7 cellular contexts compared by ENCODE assay signal in the genomic region with DNA sequence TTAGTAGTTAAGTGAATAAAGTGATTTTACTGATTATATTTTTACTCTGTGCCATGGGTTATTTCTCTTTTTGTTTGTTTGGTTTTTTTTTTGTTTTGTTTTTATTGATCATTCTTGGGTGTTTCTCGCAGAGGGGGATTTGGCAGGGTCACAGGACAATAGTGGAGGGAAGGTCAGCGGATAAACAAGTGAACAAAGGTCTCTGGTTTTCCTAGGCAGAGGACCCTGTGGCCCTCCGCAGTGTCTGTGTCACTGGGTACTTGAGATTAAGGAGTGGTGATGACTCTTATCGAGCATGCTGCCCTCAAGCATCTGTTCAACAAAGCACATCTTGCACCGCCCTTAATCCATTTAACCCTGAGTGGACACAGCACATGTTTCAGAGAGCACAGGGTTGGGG.
DNase-seq lines count a peak whose midpoint lies in the region; ATAC-seq and TF ChIP-seq lines count a peak whose summit lies in the region.
"Not testable (repeated sequence)": the region's sequence is repeated elsewhere in the genome, so short reads cannot be mapped to it uniquely, and the experiment has no call there.

No MANE protein-coding gene starts in this region.

- H3K27me3 Mint-ChIP-seq in T-helper 2 cell treated with Interferon-gamma antibody and Interleukin-4, amounts not matched to agents 5 μg/mL and 100 μg/mL, for 36 hours (ENCODE audit: low read depth); activated CD8-positive, alpha-beta T cell treated with anti-CD3 and anti-CD28 coated beads for 36 hours; activated naive CD4-positive, alpha-beta T cell treated with anti-CD3 and anti-CD28 coated beads, Interleukin-2, amount 50 U/mL, for 24 hours; chondrocyte (ENCODE audit: low read depth); osteocyte (ENCODE audit: unreplicated experiment): not testable (repeated sequence)

- POLR2A ChIA-PET in activated CD8-positive, alpha-beta T cell treated with anti-CD3 and anti-CD28 coated beads for 36 hours (lab: Charles Lee) = not testable (repeated sequence)

- CTCF ChIA-PET in activated CD8-positive, alpha-beta T cell treated with anti-CD3 and anti-CD28 coated beads for 36 hours (lab: Charles Lee) = not testable (repeated sequence)

- ATAC-seq in activated CD8-positive, alpha-beta T cell treated with anti-CD3 and anti-CD28 coated beads for 36 hours = not testable (repeated sequence)

- not testable (repeated sequence) for H3K27me3 ChIP-seq in MG63

- not testable (repeated sequence) for H3K4me3 ChIP-seq in MG63

- H3K27ac Mint-ChIP-seq in T-helper 2 cell treated with Interferon-gamma antibody and Interleukin-4, amounts not matched to agents 5 μg/mL and 100 μg/mL, for 36 hours = peak overlapping the region; percentile 68
- H3K27ac Mint-ChIP-seq in activated CD8-positive, alpha-beta T cell treated with anti-CD3 and anti-CD28 coated beads for 36 hours = peak overlapping the region; percentile 45
- H3K27ac Mint-ChIP-seq in activated naive CD4-positive, alpha-beta T cell treated with anti-CD3 and anti-CD28 coated beads, Interleukin-2, amount 50 U/mL, for 24 hours = peak overlapping the region; percentile 51
- not testable (repeated sequence) for H3K27ac Mint-ChIP-seq in chondrocyte (ENCODE audit: unreplicated experiment)
- H3K27ac Mint-ChIP-seq in osteocyte (ENCODE audit: unreplicated experiment) = peak overlapping the region; percentile 27

- not testable (repeated sequence) for TF ChIP-seq CTCF in activated CD8-positive, alpha-beta T cell treated with anti-CD3 and anti-CD28 coated beads for 36 hours (IDR thresholded peaks at IDR 0.05); chondrocyte (IDR thresholded peaks at IDR 0.05); osteocyte (IDR thresholded peaks at IDR 0.05)

- not testable (repeated sequence) for H3K9me3 Mint-ChIP-seq in T-helper 2 cell treated with Interferon-gamma antibody and Interleukin-4, amounts not matched to agents 5 μg/mL and 100 μg/mL, for 36 hours; activated CD8-positive, alpha-beta T cell treated with anti-CD3 and anti-CD28 coated beads for 36 hours; activated naive CD4-positive, alpha-beta T cell treated with anti-CD3 and anti-CD28 coated beads, Interleukin-2, amount 50 U/mL, for 24 hours; chondrocyte (ENCODE audit: low read depth); osteocyte (ENCODE audit: unreplicated experiment)

- DNase-seq in MG63 (peak; percentile 23), chondrocyte (ENCODE audit: low spot score) (peak; percentile 12), myocyte (ENCODE audit: low read depth) (peak; percentile 15), osteocyte (ENCODE audit: extremely low spot score, unreplicated experiment) (peak; percentile 25)
- DNase-seq in T-helper 2 cell treated with Interferon-gamma antibody and Interleukin-4, amounts not matched to agents 5 μg/mL and 100 μg/mL, for 36 hours (ENCODE audit: low spot score); activated CD8-positive, alpha-beta T cell treated with anti-CD3 and anti-CD28 coated beads for 36 hours: not testable (repeated sequence)

- H3K36me3 Mint-ChIP-seq in T-helper 2 cell treated with Interferon-gamma antibody and Interleukin-4, amounts not matched to agents 5 μg/mL and 100 μg/mL, for 36 hours (ENCODE audit: low read depth) = peaks cover 30% of the 10 kb centered on the region
- H3K36me3 Mint-ChIP-seq in activated CD8-positive, alpha-beta T cell treated with anti-CD3 and anti-CD28 coated beads for 36 hours (ENCODE audit: low read depth) = peaks cover 38% of the 10 kb centered on the region
- not testable (repeated sequence) for H3K36me3 Mint-ChIP-seq in activated naive CD4-positive, alpha-beta T cell treated with anti-CD3 and anti-CD28 coated beads, Interleukin-2, amount 50 U/mL, for 24 hours; chondrocyte (ENCODE audit: low read depth); osteocyte (ENCODE audit: unreplicated experiment)

- intact Hi-C loops in activated CD8-positive, alpha-beta T cell treated with anti-CD3 and anti-CD28 coated beads for 36 hours (cut with micrococcal nuclease) = not testable (repeated sequence)

- peaks cover 14% of the 10 kb centered on the region for H3K36me3 ChIP-seq in MG63

- peaks cover 18% of the 10 kb centered on the region for H3K4me1 Mint-ChIP-seq in T-helper 2 cell treated with Interferon-gamma antibody and Interleukin-4, amounts not matched to agents 5 μg/mL and 100 μg/mL, for 36 hours (ENCODE audit: low read depth)
- H3K4me1 Mint-ChIP-seq in activated CD8-positive, alpha-beta T cell treated with anti-CD3 and anti-CD28 coated beads for 36 hours (ENCODE audit: low read depth) = peaks cover 23% of the 10 kb centered on the region
- H3K4me1 Mint-ChIP-seq in activated naive CD4-positive, alpha-beta T cell treated with anti-CD3 and anti-CD28 coated beads, Interleukin-2, amount 50 U/mL, for 24 hours = peaks cover 37% of the 10 kb centered on the region
- H3K4me1 Mint-ChIP-seq in chondrocyte (ENCODE audit: low read depth) (peaks cover 21% of the 10 kb centered on the region), osteocyte (ENCODE audit: unreplicated experiment) (peaks cover 27% of the 10 kb centered on the region)

- H3K4me3 Mint-ChIP-seq in T-helper 2 cell treated with Interferon-gamma antibody and Interleukin-4, amounts not matched to agents 5 μg/mL and 100 μg/mL, for 36 hours = peak overlapping the region; percentile 32
- H3K4me3 Mint-ChIP-seq in activated CD8-positive, alpha-beta T cell treated with anti-CD3 and anti-CD28 coated beads for 36 hours; chondrocyte (ENCODE audit: unreplicated experiment); osteocyte (ENCODE audit: unreplicated experiment): not testable (repeated sequence)
- H3K4me3 Mint-ChIP-seq in activated naive CD4-positive, alpha-beta T cell treated with anti-CD3 and anti-CD28 coated beads, Interleukin-2, amount 50 U/mL, for 24 hours = peak overlapping the region; percentile 44

- not testable (repeated sequence) for H3K9me3 ChIP-seq in MG63
